14 cellular contexts compared by ENCODE assay signal in the genomic region with DNA sequence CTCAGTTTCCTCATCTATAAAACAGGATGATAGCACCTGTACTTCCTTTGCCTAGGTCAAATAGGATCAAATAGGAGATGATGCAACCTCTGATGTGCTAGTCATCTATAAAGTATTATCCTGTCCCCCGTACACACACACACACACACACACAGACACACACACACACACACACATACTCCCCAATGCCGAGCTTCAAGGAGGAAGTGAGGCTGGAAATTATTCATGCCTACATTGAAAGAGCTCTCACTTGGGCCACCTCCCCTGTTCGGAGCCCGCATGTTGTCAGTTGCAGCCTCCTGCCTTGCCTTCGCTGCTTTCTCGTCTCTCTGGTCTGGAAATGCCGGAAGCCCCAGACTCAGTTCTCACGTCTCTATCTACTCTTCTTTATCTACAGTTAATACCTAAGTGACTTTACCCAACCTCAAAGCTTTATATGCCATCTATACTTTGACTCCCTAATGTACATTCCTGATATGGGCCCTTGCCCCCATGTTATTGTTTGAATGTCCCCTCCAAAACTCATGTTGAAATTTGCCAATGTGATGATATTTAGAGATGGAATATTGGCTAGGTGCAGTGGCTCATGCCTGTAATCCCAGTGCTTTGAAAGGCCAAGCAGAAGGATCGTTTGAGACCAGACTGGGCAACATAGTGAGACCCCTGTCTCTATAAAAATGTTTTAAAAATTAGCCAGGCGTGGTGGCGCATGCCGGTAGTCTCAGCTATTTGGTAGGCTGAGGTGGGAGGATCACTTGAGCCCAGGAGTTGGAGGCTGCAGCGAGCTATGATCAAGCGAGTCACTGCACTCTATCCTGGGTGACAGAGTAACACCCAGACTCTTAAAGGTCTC. TPM values are rescaled to one million over a fixed set of nuclear protein-coding genes. Genes with fewer than 3 reads are reported as not detected.
A peak's percentile ranks its signal among the peaks of the same experiment; 100 is the strongest.
DNase-seq lines count a peak whose midpoint lies in the region; FAIRE-seq and TF ChIP-seq lines count a peak whose summit lies in the region.
"Had no signal": no experiment of that assay in that cellular context is flagged by ENCODE, and none has a peak within 500 bp of the region (broad histone marks: within the 10 kb centered on the region; RNA-seq: fewer than 3 reads in every experiment).

No MANE protein-coding gene starts in this region.

- no peak overlapping the region for H4K8ac ChIP-seq in neuronal stem cell (ENCODE audit: low read depth, low read length)

- H3K4me1 ChIP-seq in neuronal stem cell (ENCODE audit: control insufficient read depth in 2 of 2, insufficient read depth in 1 of 2, low read depth in 1 of 2, low read length in 2 of 2) = peaks cover 0 to 9% of the 10 kb centered on the region in 2 donors
- no peaks in the 10 kb centered on the region for H3K4me1 ChIP-seq in CD4-positive, alpha-beta memory T cell (ENCODE audit: insufficient read depth, low read length)
- H3K4me1 ChIP-seq: Peyer's patch had no signal

- peak overlapping the region; percentile 79 for H2AFZ ChIP-seq in neuronal stem cell (ENCODE audit: low read length)

- in situ Hi-C loops in ACHN (cut with HindIII; ENCODE audit: low pct_ligation_motif_present, low pct_unique_long_range_greater_than_20kb, low sequenced_read_pairs) = no loop called here
- in situ Hi-C loops in G401 (cut with HindIII; ENCODE audit: low sequenced_read_pairs) = no loop called here

- no peak overlapping the region for H3K23ac ChIP-seq in neuronal stem cell (ENCODE audit: low read depth, low read length, poor library complexity)

- no peak overlapping the region for H2BK120ac ChIP-seq in neuronal stem cell (ENCODE audit: low read depth, low read length)

- no peak overlapping the region for H3K4ac ChIP-seq in neuronal stem cell (ENCODE audit: low read length)

- no peak overlapping the region for H3K27ac Mint-ChIP-seq in CD4-positive, alpha-beta memory T cell
- H3K27ac Mint-ChIP-seq: activated T-cell treated with anti-CD3 and anti-CD28 coated beads, Interleukin-2, amount 50 U/mL, for 24 hours had no signal

- no peak overlapping the region for H3K4me3 Mint-ChIP-seq in CD4-positive, alpha-beta memory T cell
- H3K4me3 Mint-ChIP-seq: activated T-cell treated with anti-CD3 and anti-CD28 coated beads, Interleukin-2, amount 50 U/mL, for 24 hours; H9 had no signal

- TF ChIP-seq POLR2A in GM12891 (IDR thresholded peaks at IDR 0.05; ENCODE audit: low read depth, low read length) = no peak

- H3K9me3 ChIP-seq in neuronal stem cell (replicated peaks in 1 of 2; ENCODE audit: control insufficient read depth in 2 of 2, insufficient read depth in 1 of 2, low read depth in 1 of 2, low read length in 2 of 2) = no peaks in the 10 kb centered on the region
- H3K9me3 ChIP-seq in CD4-positive, alpha-beta memory T cell (ENCODE audit: control insufficient read depth in 1 of 2, low read length in 2 of 2) = no peaks in the 10 kb centered on the region
- H3K9me3 ChIP-seq: Peyer's patch had no signal

- no peaks in the 10 kb centered on the region for H3K27me3 Mint-ChIP-seq in CD4-positive, alpha-beta memory T cell
- H3K27me3 Mint-ChIP-seq: activated T-cell treated with anti-CD3 and anti-CD28 coated beads, Interleukin-2, amount 50 U/mL, for 24 hours had no signal

- DNase-seq in GM12891 (ENCODE audit: insufficient read length, low spot score) (no peak), OCI-M1 (lab: John Stamatoyannopoulos, UW) (peak; percentile 64), dermis blood vessel endothelial cell (peak; percentile 53), neuronal stem cell (ENCODE audit: low spot score) (no peak), ACHN (no peak), G401 (ENCODE audit: low spot score) (no peak), cerebellum (ENCODE audit: low spot score) (no peak)
- DNase-seq in CD4-positive, alpha-beta memory T cell = no peak
- DNase-seq: activated T-cell treated with anti-CD3 and anti-CD28 coated beads, Interleukin-2, amount 50 U/mL, for 24 hours; CD4-positive, CD25-positive, alpha-beta regulatory T cell; H9; nephron progenitor cell; WERI-Rb-1 had no signal

- no peaks in the 10 kb centered on the region for H3K36me3 ChIP-seq in neuronal stem cell (replicated peaks in 1 of 2; ENCODE audit: control insufficient read depth in 2 of 2, insufficient read depth in 2 of 2, low read length in 2 of 2)
- no peaks in the 10 kb centered on the region for H3K36me3 ChIP-seq in CD4-positive, alpha-beta memory T cell (ENCODE audit: insufficient read depth, low read length)
- H3K36me3 ChIP-seq: Peyer's patch, WERI-Rb-1 had no signal

- H3K27ac ChIP-seq in neuronal stem cell (replicated peaks; ENCODE audit: low read length) = no peak overlapping the region
- no peak overlapping the region for H3K27ac ChIP-seq in CD4-positive, alpha-beta memory T cell (ENCODE audit: low read depth, low read length)

- no peaks in the 10 kb centered on the region for H3K9me3 Mint-ChIP-seq in CD4-positive, alpha-beta memory T cell
- H3K9me3 Mint-ChIP-seq: activated T-cell treated with anti-CD3 and anti-CD28 coated beads, Interleukin-2, amount 50 U/mL, for 24 hours; CD4-positive, CD25-positive, alpha-beta regulatory T cell; H9; nephron progenitor cell had no signal

- CTCF ChIA-PET in CD4-positive, alpha-beta memory T cell (lab: Charles Lee; ENCODE audit: partially characterized antibody) = interaction anchor here (0.7 to 1.0 kb wide), 2 partner anchors 9 to 52 kb away, joined by 3 read pairs; no protein-coding TSS in a partner anchor

- no peak overlapping the region for H3K18ac ChIP-seq in neuronal stem cell (ENCODE audit: low read length)

- POLR2A ChIA-PET in CD4-positive, alpha-beta memory T cell (lab: Charles Lee; ENCODE audit: partially characterized antibody) = interaction anchor here (1.0 kb wide), 1 partner anchor 11 kb away, joined by 3 read pairs; no protein-coding TSS in a partner anchor

- no peak overlapping the region for H2BK5ac ChIP-seq in neuronal stem cell (ENCODE audit: low read length)

- H3K9ac ChIP-seq in neuronal stem cell (ENCODE audit: low read depth, low read length, poor library complexity) = no peak overlapping the region

- no peaks in the 10 kb centered on the region for H3K4me1 Mint-ChIP-seq in CD4-positive, alpha-beta memory T cell

- H4K91ac ChIP-seq in neuronal stem cell (ENCODE audit: low read depth, low read length, poor library complexity) = no peak overlapping the region

- H3K27me3 ChIP-seq in neuronal stem cell (ENCODE audit: control insufficient read depth in 3 of 3, insufficient read depth in 3 of 3, low read depth in 1 of 3, low read length in 3 of 3) = no peaks in the 10 kb centered on the region
- H3K27me3 ChIP-seq in CD4-positive, alpha-beta memory T cell (ENCODE audit: insufficient read depth, low read length) = no peaks in the 10 kb centered on the region
- H3K27me3 ChIP-seq: Peyer's patch had no signal

- H3K79me1 ChIP-seq in neuronal stem cell (ENCODE audit: low read depth, low read length) = no peaks in the 10 kb centered on the region

- H3K4me2 ChIP-seq in neuronal stem cell (ENCODE audit: insufficient read depth, low read length, poor library complexity, severe bottlenecking) = no peak overlapping the region

- WGBS in neuronal stem cell (ENCODE audit: extremely low coverage in 2 of 2, insufficient read length in 2 of 2, insufficient replicate concordance in 1 of 2), 2 donors = no CpG with 5 or more reads among the region's 14 CpGs

- H2BK15ac ChIP-seq in neuronal stem cell (ENCODE audit: low read length) = no peak overlapping the region

- no peak overlapping the region for H3K4me3 ChIP-seq in neuronal stem cell (ENCODE audit: low read length in 2 of 2)
- no peak overlapping the region for H3K4me3 ChIP-seq in CD4-positive, alpha-beta memory T cell (ENCODE audit: low read length in 2 of 2)
- H3K4me3 ChIP-seq: Peyer's patch had no signal

- no peak overlapping the region for H3K14ac ChIP-seq in neuronal stem cell (ENCODE audit: low read length)

- intact Hi-C loops in CD4-positive, alpha-beta memory T cell (cut with micrococcal nuclease) = no loop called here

- no peak for FAIRE-seq in GM12891 (lab: Jason Lieb, UNC)

- H3K36me3 Mint-ChIP-seq in CD4-positive, alpha-beta memory T cell = no peaks in the 10 kb centered on the region

- H2BK12ac ChIP-seq in neuronal stem cell (ENCODE audit: low read length) = no peak overlapping the region

- no peak overlapping the region for H2AK5ac ChIP-seq in neuronal stem cell (ENCODE audit: low read depth, low read length)

TF ChIP-seq in GM12891, 5 proteins besides CTCF, POLR2A, EP300 and RAD21:
- peak; percentile 50; the same call in 1 of the 2 replicates for TF ChIP-seq SPI1 (IDR thresholded peaks at IDR 0.05; ENCODE audit: low read depth, low read length)
- no peak for TF ChIP-seq POLR2AphosphoS5 (IDR thresholded peaks at IDR 0.05; ENCODE audit: low read depth, low read length)

RNA-seq across cellular contexts. Expression of a gene that starts 6.9 kb away (rescaled TPM):
- polyA plus RNA-seq in GM12891 (2012; ENCODE audit: low read depth, missing spikeins) = 20.4 TPM
- total RNA-seq in dermis blood vessel endothelial cell (71.5 and 87.2 TPM in 2 replicates), cerebellum (79.8 TPM)
- polyA plus RNA-seq in neuronal stem cell (2013, experiment 1 of 2) = 114 TPM
- 116 TPM for polyA plus RNA-seq in neuronal stem cell (2013, experiment 2 of 2)
- 34.0 and 49.3 TPM in 2 replicates for total RNA-seq in G401 (2014; rRNA removed; shearing (Covaris generic))
- 10 to 100 TPM; 42.6 to 43.8 TPM for total RNA-seq in CD4-positive, alpha-beta memory T cell
- polyA plus RNA-seq in CD4-positive, alpha-beta memory T cell = 10 to 100 TPM; 45.8 to 56.6 TPM

Comparison
In these comparisons a context has a peak if more than half of its experiments do, and no peak if none do; other contexts are left out.
1. DNase-seq: peak in OCI-M1 (single experiment) and dermis blood vessel endothelial cell (single experiment); none in GM12891 (single experiment), neuronal stem cell (single experiment), ACHN (single experiment), G401 (single experiment), CD4-positive, alpha-beta memory T cell (0 of 5) and cerebellum (single experiment).